Comparison of ENCODE assay signal across 16 cellular contexts in genomic region chr13:46676378-46676725, GRCh38.
"Had no signal": no experiment of that assay in that cellular context is flagged by ENCODE, and none has a peak within 500 bp of the region (broad histone marks: within the 10 kb centered on the region; RNA-seq: fewer than 3 reads in every experiment).

No MANE protein-coding gene starts in this region.

- FAIRE-seq: colon had no signal

- H3K27me3 ChIP-seq: right atrium auricular region, upper lobe of left lung had no signal

- H3K9me3 Mint-ChIP-seq: activated CD4-positive, alpha-beta T cell treated with anti-CD3 and anti-CD28 coated beads, Interleukin-2, amount 10 ng/mL, durations not matched to agents 24 days and 14 days; memory B cell; naive thymus-derived CD4-positive, alpha-beta T cell had no signal

- ATAC-seq: activated CD8-positive, alpha-beta T cell treated with anti-CD3 and anti-CD28 coated beads, Interleukin-2, amount 10 ng/mL, durations not matched to agents 7 days and 5 days; mucosa of descending colon; naive thymus-derived CD4-positive, alpha-beta T cell had no signal

- H3K9me3 ChIP-seq: mucosa of descending colon, right atrium auricular region, upper lobe of left lung had no signal

- H3K36me3 ChIP-seq: right atrium auricular region had no signal

- H3K27ac Mint-ChIP-seq: activated CD4-positive, alpha-beta T cell treated with anti-CD3 and anti-CD28 coated beads, Interleukin-2, amount 10 ng/mL, durations not matched to agents 24 days and 14 days; activated CD8-positive, alpha-beta T cell treated with anti-CD3 and anti-CD28 coated beads, Interleukin-2, amount 10 ng/mL, durations not matched to agents 7 days and 5 days; memory B cell had no signal

- H3K4me3 Mint-ChIP-seq: activated CD4-positive, alpha-beta T cell treated with anti-CD3 and anti-CD28 coated beads, Interleukin-2, amount 10 ng/mL, durations not matched to agents 24 days and 14 days; activated CD8-positive, alpha-beta T cell treated with anti-CD3 and anti-CD28 coated beads, Interleukin-2, amount 10 ng/mL, durations not matched to agents 7 days and 5 days; memory B cell; naive thymus-derived CD4-positive, alpha-beta T cell had no signal

- DNase-seq: activated CD4-positive, alpha-beta T cell treated with anti-CD3 and anti-CD28 coated beads, Interleukin-2, amount 10 ng/mL, durations not matched to agents 24 days and 14 days; activated CD4-positive, CD25-positive, alpha-beta regulatory T cell; activated CD8-positive, alpha-beta T cell treated with anti-CD3 and anti-CD28 coated beads, Interleukin-2, amount 10 ng/mL, durations not matched to agents 7 days and 5 days; activated naive CD4-positive, alpha-beta T cell; islet precursor cell; mucosa of descending colon; naive thymus-derived CD4-positive, alpha-beta T cell; stimulated activated CD4-positive, alpha-beta T cell treated with anti-CD3 and anti-CD28 coated beads, Interleukin-15, amount 100 ng/mL, for 24 hours; stimulated activated CD4-positive, alpha-beta T cell treated with anti-CD3 and anti-CD28 coated beads, Interleukin-4, amount 100 ng/mL, for 1 hour; stimulated activated naive CD4-positive, alpha-beta T cell treated with Interleukin-2 at 50 U/mL for 16 hours; SW 1271 had no signal

- H3K4me3 ChIP-seq: mucosa of descending colon, right atrium auricular region, skin epidermis, upper lobe of left lung had no signal

- H3K27me3 Mint-ChIP-seq: activated CD4-positive, alpha-beta T cell treated with anti-CD3 and anti-CD28 coated beads, Interleukin-2, amount 10 ng/mL, durations not matched to agents 24 days and 14 days; memory B cell; naive thymus-derived CD4-positive, alpha-beta T cell had no signal
